9 cellular contexts compared by ENCODE assay signal in genomic region chr7:135620980-135621850, GRCh38. TPM values are rescaled to one million over a fixed set of nuclear protein-coding genes. Genes with fewer than 3 reads are reported as not detected.
DNase-seq lines count a peak whose midpoint lies in the region; ATAC-seq and TF ChIP-seq lines count a peak whose summit lies in the region.
"Had no signal": no experiment of that assay in that cellular context is flagged by ENCODE, and none has a peak within 500 bp of the region (broad histone marks: within the 10 kb centered on the region; RNA-seq: fewer than 3 reads in every experiment).

No MANE protein-coding gene starts in this region.

- no peaks in the 10 kb centered on the region for H3K9me2 ChIP-seq in GM23248 (ENCODE audit: insufficient read depth)

- H4K20me1 ChIP-seq in GM23248 (ENCODE audit: insufficient read depth), result no peaks in the 10 kb centered on the region

- CTCF ChIA-PET in CD8-positive, alpha-beta T cell (lab: Charles Lee), result interaction anchor here (0.6 to 4.6 kb wide), 13 partner anchors 9 to 348 kb away, joined by 3 to 24 read pairs (median 3); no protein-coding TSS in a partner anchor

- no peaks in the 10 kb centered on the region for H3K4me1 ChIP-seq in CD8-positive, alpha-beta T cell (ENCODE audit: insufficient read depth, low read length)
- H3K4me1 ChIP-seq in GM23248 (ENCODE audit: insufficient read depth), result peaks cover 11% of the 10 kb centered on the region
- H3K4me1 ChIP-seq in prostate gland (replicated peaks), result no peaks in the 10 kb centered on the region

- peaks cover 70% of the 10 kb centered on the region for H3K36me3 Mint-ChIP-seq in CD8-positive, alpha-beta T cell

- intact Hi-C loops in CD8-positive, alpha-beta T cell (cut with DNase I, micrococcal nuclease), result loop anchor here (1.0 kb wide), 1 partner anchor 388 kb away; no protein-coding TSS in a partner anchor
- intact Hi-C loops in prostate gland (cut with DNase I), result no loop called here

- H3K27ac ChIP-seq in CD8-positive, alpha-beta T cell (ENCODE audit: low read depth, low read length), result no peak overlapping the region
- H3K27ac ChIP-seq in GM23248 (0 out of 2 replicates have a peak overlapping the region, but pooled peaks have one; percentile 8), prostate gland (no peak overlapping the region)

- H3F3A ChIP-seq in GM23248 (ENCODE audit: insufficient read depth), result peaks cover 11% of the 10 kb centered on the region; the same call in 1 of the 2 replicates

- H3K4me1 Mint-ChIP-seq in CD8-positive, alpha-beta T cell (ENCODE audit: low read depth), result no peaks in the 10 kb centered on the region

- POLR2A ChIA-PET in CD8-positive, alpha-beta T cell (lab: Charles Lee), result no interaction called here

- H3K4me3 ChIP-seq in CD8-positive, alpha-beta T cell (ENCODE audit: low read depth, low read length), result no peak overlapping the region
- H3K4me3 ChIP-seq in GM23248 (peak overlapping the region; percentile 27; the same call in 1 of the 2 replicates), prostate gland (no peak overlapping the region)

- TF ChIP-seq CTCF in CD8-positive, alpha-beta T cell (IDR thresholded peaks at IDR 0.05), result peak; percentile 95
- TF ChIP-seq CTCF in prostate gland (IDR thresholded peaks at IDR 0.05), result peak; percentile 33 to 77 (median 65)

- H3K27me3 Mint-ChIP-seq in CD8-positive, alpha-beta T cell (ENCODE audit: low read depth), result no peaks in the 10 kb centered on the region

- in situ Hi-C loops in GM23248 (cut with MboI), result no loop called here

- peak overlapping the region; percentile 46 for H3K9ac ChIP-seq in GM23248

- no peaks in the 10 kb centered on the region for H3K9me3 ChIP-seq in CD8-positive, alpha-beta T cell (ENCODE audit: low read length)
- H3K9me3 ChIP-seq in GM23248 (ENCODE audit: low read depth) (no peaks in the 10 kb centered on the region), prostate gland (no peaks in the 10 kb centered on the region)

- H3K36me3 ChIP-seq in CD8-positive, alpha-beta T cell (ENCODE audit: insufficient read depth, low read length), result peaks cover 24% of the 10 kb centered on the region
- H3K36me3 ChIP-seq in GM23248 (ENCODE audit: low read depth) (peaks cover 20% of the 10 kb centered on the region), prostate gland (peaks cover 0 to 9% of the 10 kb centered on the region in 2 donors)

- ATAC-seq in CD8-positive, alpha-beta T cell, result peak; percentile 42
- no peak for ATAC-seq in HG02588 (IDR thresholded peaks at IDR 0.05; ENCODE audit: unreplicated experiment)

- peak in 1 of 7 experiments; percentile 17 for DNase-seq in CD8-positive, alpha-beta T cell
- DNase-seq in GM23248 (peak; percentile 91), NCI-H2171 treated with DMSO at 0.1 percent for 48 hours (lab: John Stamatoyannopoulos, UW) (peak; percentile 40), glomerular visceral epithelial cell (ENCODE audit: extremely low spot score) (peak; percentile 70), prostate gland (ENCODE audit: low spot score) (peak; percentile 21)
- DNase-seq in activated CD4-positive, alpha-beta T cell treated with anti-CD3 and anti-CD28 coated beads, Interleukin-2, amount 50 U/mL, for 1 hour, result peak; percentile 2
- no peak for DNase-seq in activated CD4-positive, CD25-positive, alpha-beta regulatory T cell treated with anti-CD3 and anti-CD28 coated beads, Interleukin-2, amount 50 U/mL, for 72 hours

- no peaks in the 10 kb centered on the region for H3K27me3 ChIP-seq in CD8-positive, alpha-beta T cell (ENCODE audit: insufficient read depth, low read length)
- H3K27me3 ChIP-seq in GM23248 (replicated peaks; ENCODE audit: insufficient read depth) (no peaks in the 10 kb centered on the region), prostate gland (replicated peaks; ENCODE audit: insufficient read depth) (no peaks in the 10 kb centered on the region)

- 63 to 79% methylated on average over 1 of the region's 1 CpG for WGBS in GM23248 (ENCODE audit: low coverage in 1 of 2, low lambda C conversion rate in 2 of 2, missing lambda C conversion rate in 2 of 2), 2 experiments
- WGBS in prostate gland, result 59% methylated on average over 1 of the region's 1 CpG

- H3K9me3 Mint-ChIP-seq in CD8-positive, alpha-beta T cell, result no peaks in the 10 kb centered on the region
- H3K9me3 Mint-ChIP-seq: T-helper 1 cell treated with Interleukin-12 subunit alpha and Interleukin-12 subunit beta and Interleukin-4 antibody, amounts not matched to agents 30 μg/mL and 1 μg/mL, for 36 hours had no signal

- H3K79me2 ChIP-seq in GM23248 (ENCODE audit: insufficient read depth), result no peaks in the 10 kb centered on the region

- peak overlapping the region; percentile 39 for H3K4me2 ChIP-seq in GM23248 (ENCODE audit: unreplicated experiment)

- H3K27ac Mint-ChIP-seq in CD8-positive, alpha-beta T cell, result no peak overlapping the region
- H3K27ac Mint-ChIP-seq: T-helper 1 cell treated with Interleukin-12 subunit alpha and Interleukin-12 subunit beta and Interleukin-4 antibody, amounts not matched to agents 30 μg/mL and 1 μg/mL, for 36 hours had no signal

- H3K4me3 Mint-ChIP-seq in CD8-positive, alpha-beta T cell, result no peak overlapping the region
- H3K4me3 Mint-ChIP-seq: T-helper 1 cell treated with Interleukin-12 subunit alpha and Interleukin-12 subunit beta and Interleukin-4 antibody, amounts not matched to agents 30 μg/mL and 1 μg/mL, for 36 hours had no signal

- H2AFZ ChIP-seq in GM23248, result 0 out of 2 replicates have a peak overlapping the region, but pooled peaks have one; percentile 19

- TF ChIP-seq POLR2A in prostate gland (IDR thresholded peaks at IDR 0.05), result no peak

RNA-seq across cellular contexts. Expression of gene STMP1, which starts 41.1 kb away (rescaled TPM):
- total RNA-seq in CD8-positive, alpha-beta T cell, result 10 to 100 TPM in 1 of 2 experiments, 1 to 10 TPM in 1; 9.4 to 11.5 TPM
- 11.3 and 16.9 TPM in 2 replicates for total RNA-seq in GM23248 (2014; rRNA removed; shearing (Covaris generic))
- 93.2 and 97.0 TPM in 2 replicates for polyA plus RNA-seq in GM23248 (2016; fragmentation: Nextera tagmentation; extraction: Ambion mirVana)
- total RNA-seq in prostate gland, result 10 to 100 TPM; 29.9 to 31.9 TPM
